14 cellular contexts compared by ENCODE assay signal in genomic region chr10:85603167-85603940, GRCh38.
"Had no signal": no experiment of that assay in that cellular context is flagged by ENCODE, and none has a peak within 500 bp of the region (broad histone marks: within the 10 kb centered on the region; RNA-seq: fewer than 3 reads in every experiment).

No MANE protein-coding gene starts in this region.

- H3K9me3 ChIP-seq: thyroid gland had no signal

- DNase-seq: activated CD4-positive, alpha-beta T cell treated with anti-CD3 and anti-CD28 coated beads for 1 hour; amniotic stem cell; cerebellar nuclear complex; dermis blood vessel endothelial cell; foreskin keratinocyte; left ventricle myocardium superior; mesenchymal stem cell; retina; stimulated activated CD4-positive, alpha-beta T cell treated with anti-CD3 and anti-CD28 coated beads, Interleukin-4, amount 100 ng/mL, for 4 hours; thyroid gland had no signal

- H3K36me3 Mint-ChIP-seq: activated naive CD4-positive, alpha-beta T cell treated with anti-CD3 and anti-CD28 coated beads, Interleukin-2, amount 50 U/mL, for 72 hours; brain had no signal

- H3K4me3 Mint-ChIP-seq: activated CD8-positive, alpha-beta T cell treated with anti-CD3 and anti-CD28 coated beads, Interleukin-2, amount 10 ng/mL, durations not matched to agents 7 days and 5 days; brain; neural crest cell had no signal

- H3K27ac Mint-ChIP-seq: activated CD8-positive, alpha-beta T cell treated with anti-CD3 and anti-CD28 coated beads, Interleukin-2, amount 10 ng/mL, durations not matched to agents 7 days and 5 days; activated naive CD4-positive, alpha-beta T cell treated with anti-CD3 and anti-CD28 coated beads, Interleukin-2, amount 50 U/mL, for 72 hours; brain had no signal

- ATAC-seq: activated CD8-positive, alpha-beta T cell treated with anti-CD3 and anti-CD28 coated beads, Interleukin-2, amount 10 ng/mL, durations not matched to agents 7 days and 5 days; foreskin keratinocyte; left ventricle myocardium superior had no signal
